Comparison of ENCODE assay signal across 8 cellular contexts in genomic region chr11:82900277-82901164, GRCh38. TPM values are rescaled to one million over a fixed set of nuclear protein-coding genes. Genes with fewer than 3 reads are reported as not detected.
DNase-seq lines count a peak whose midpoint lies in the region; ATAC-seq and TF ChIP-seq lines count a peak whose summit lies in the region.

PRCP (minus strand) TSS chr11:82900430; CDS start chr11:82900402, 28 bp downstream.

- H3K4me3 ChIP-seq in MM.1S (ENCODE audit: low read length) (peak within 1 kb of the TSS; percentile 72), neuron (ENCODE audit: low read length) (peak within 1 kb of the TSS; percentile 80), subcutaneous abdominal adipose tissue (ENCODE audit: low read depth in 1 of 5, low read length in 5 of 5) (peak within 1 kb of the TSS; percentile 76 to 99 (median 84))

- no peak within 1 kb of the TSS for H2BK12ac ChIP-seq in H9 (ENCODE audit: insufficient read length, low read depth, low read length)

- no peak within 1 kb of the TSS for H3K23ac ChIP-seq in H9 (ENCODE audit: insufficient read length, low read depth, low read length)

- H2BK5ac ChIP-seq in H9 (ENCODE audit: insufficient read length, low read length), result no peak within 1 kb of the TSS

- no peak within 1 kb of the TSS for H4K5ac ChIP-seq in H9 (ENCODE audit: insufficient read length, low read depth, low read length)

- no peaks in the 10 kb centered on the region for H3K9me2 ChIP-seq in MM.1S (replicated peaks; ENCODE audit: insufficient read depth, low read length)

- peaks cover 9% of the 10 kb centered on the region for H3F3A ChIP-seq in MM.1S (ENCODE audit: insufficient read depth, low read length)

- peak within 1 kb of the TSS; percentile 61 for H3K14ac ChIP-seq in H9 (ENCODE audit: insufficient read depth, low read length)

- H3T11ph ChIP-seq in H9 (ENCODE audit: low read length), result no peak within 1 kb of the TSS

- TF ChIP-seq CTCF in H9 (conservative IDR thresholded peaks at IDR 0.05) (no peak; the same call in 2 of the 3 replicates), MM.1S (IDR thresholded peaks at IDR 0.05; ENCODE audit: low read length) (no peak), foreskin keratinocyte (conservative IDR thresholded peaks at IDR 0.05) (peak; percentile 7)

- H4K91ac ChIP-seq in H9 (ENCODE audit: insufficient read length, low read depth, low read length), result no peak within 1 kb of the TSS

- no peak within 1 kb of the TSS for H3K56ac ChIP-seq in H9 (ENCODE audit: insufficient read length, low read depth, low read length)

- H3K36me3 Mint-ChIP-seq in H9 (ENCODE audit: insufficient read depth in 1 of 3, low read depth in 3 of 3), result 0 out of 7 replicates have a peak, but pooled peaks cover 0 to 2% (median 2%) of the 10 kb centered on the region in 3 experiments

- H3K4me1 Mint-ChIP-seq in H9, result peaks cover 21 to 24% of the 10 kb centered on the region in 2 experiments

- no peak within 1 kb of the TSS for H2AK5ac ChIP-seq in H9 (ENCODE audit: insufficient read length, low read length)

- no peak within 1 kb of the TSS for H3K4ac ChIP-seq in H9 (ENCODE audit: low read depth, low read length)

- H2BK15ac ChIP-seq in H9 (ENCODE audit: low read depth, low read length), result no peak within 1 kb of the TSS

- 0 out of 2 replicates have a peak, but pooled peaks cover 8% of the 10 kb centered on the region for H3K4me1 ChIP-seq in ES-I3 (ENCODE audit: insufficient read depth, low read length)
- peaks cover 3% of the 10 kb centered on the region; the same call in 1 of the 2 replicates for H3K4me1 ChIP-seq in H9 (ENCODE audit: insufficient read depth, low read length)
- H3K4me1 ChIP-seq in MM.1S (ENCODE audit: low read length), result peaks cover 22% of the 10 kb centered on the region
- peaks cover 5% of the 10 kb centered on the region for H3K4me1 ChIP-seq in foreskin keratinocyte
- H3K4me1 ChIP-seq in neuron (ENCODE audit: insufficient read depth, low read length), result peaks cover 23% of the 10 kb centered on the region
- H3K4me1 ChIP-seq in subcutaneous abdominal adipose tissue (ENCODE audit: control insufficient read depth in 5 of 5, insufficient read depth in 5 of 5, low read length in 5 of 5), result peaks cover 3 to 49% (median 37%) of the 10 kb centered on the region in 5 donors

- H3K27ac ChIP-seq in H9 (ENCODE audit: insufficient read length, low read depth, low read length) (no peak within 1 kb of the TSS), MM.1S (ENCODE audit: low read length) (peak within 1 kb of the TSS; percentile 82), foreskin keratinocyte (peak within 1 kb of the TSS; percentile 56), subcutaneous abdominal adipose tissue (ENCODE audit: low read depth, low read length) (peak within 1 kb of the TSS; percentile 85)

- H2BK120ac ChIP-seq in H9 (ENCODE audit: low read depth, low read length, poor library complexity, severe bottlenecking), result no peak within 1 kb of the TSS

- H3K9ac ChIP-seq in ES-I3 (ENCODE audit: low read depth, low read length) (peak within 1 kb of the TSS; percentile 75), H9 (ENCODE audit: extremely low read depth, insufficient read length, low read length) (peak within 1 kb of the TSS; percentile 72), MM.1S (ENCODE audit: low read length) (peak within 1 kb of the TSS; percentile 81), subcutaneous abdominal adipose tissue (ENCODE audit: low read length in 5 of 5) (peak within 1 kb of the TSS; percentile 83 to 96 (median 91))

- H3K36me3 ChIP-seq in ES-I3 (ENCODE audit: insufficient read depth, low read length) (no peaks in the 10 kb centered on the region), MM.1S (replicated peaks; ENCODE audit: insufficient read depth, low read length) (no peaks in the 10 kb centered on the region), neuron (ENCODE audit: insufficient read depth, low read length) (no peaks in the 10 kb centered on the region), subcutaneous abdominal adipose tissue (ENCODE audit: control insufficient read depth in 5 of 5, insufficient read depth in 5 of 5, low read length in 5 of 5) (no peaks in the 10 kb centered on the region)

- H3K9me3 ChIP-seq in ES-I3 (ENCODE audit: control insufficient read depth, insufficient read depth, low read length), result no peaks in the 10 kb centered on the region
- no peaks in the 10 kb centered on the region for H3K9me3 ChIP-seq in H9 (ENCODE audit: control insufficient read depth, low read depth, low read length)
- no peaks in the 10 kb centered on the region for H3K9me3 ChIP-seq in MM.1S (replicated peaks; ENCODE audit: insufficient read depth, low read length)
- H3K9me3 ChIP-seq in neuron (ENCODE audit: low read length), result no peaks in the 10 kb centered on the region
- no peaks in the 10 kb centered on the region for H3K9me3 ChIP-seq in subcutaneous abdominal adipose tissue (ENCODE audit: control insufficient read depth in 5 of 5, low read length in 5 of 5)

- H3K79me2 ChIP-seq in H9 (ENCODE audit: insufficient read depth, low read length) (peaks cover 11% of the 10 kb centered on the region; the same call in 1 of the 2 replicates), MM.1S (ENCODE audit: low read length) (peaks cover 49% of the 10 kb centered on the region)

- H3K9me3 Mint-ChIP-seq in H9, result no peaks in the 10 kb centered on the region

- peak within 1 kb of the TSS; percentile 84 for H3K18ac ChIP-seq in H9 (ENCODE audit: insufficient read length, low read depth, low read length)

- no peak within 1 kb of the TSS for H2BK20ac ChIP-seq in H9 (ENCODE audit: low read depth, low read length, poor library complexity, severe bottlenecking)

- DNase-seq in H9 (peak; percentile 97), MM.1S (peak; percentile 92), SIG-M5 treated with dmso at 0.1 percent for 504 hours (lab: John Stamatoyannopoulos, UW; ENCODE audit: unreplicated experiment) (peak; percentile 88), foreskin keratinocyte (peak; percentile 71 to 84)
- DNase-seq in activated gamma-delta T cell treated with anti-CD3 and anti-CD28 coated beads, Interleukin-2, amount 50 U/mL, for 16 hours (ENCODE audit: low read depth), result peak; percentile 92

- WGBS in H9 (ENCODE audit: extremely low coverage, insufficient read length, low lambda C conversion rate), result no CpG with 5 or more reads among the region's 40 CpGs

- H4K8ac ChIP-seq in H9 (replicated peaks; ENCODE audit: insufficient read length, low read depth, low read length), result no peak within 1 kb of the TSS

- H3K27me3 Mint-ChIP-seq in H9 (ENCODE audit: low read depth), result no peaks in the 10 kb centered on the region

- H3K4me3 Mint-ChIP-seq in H9, result peak within 1 kb of the TSS; percentile 92 to 99

- H3K23me2 ChIP-seq in H9 (ENCODE audit: insufficient read length, low read depth, low read length, poor library complexity, severe bottlenecking), result peaks cover 16% of the 10 kb centered on the region

- H3K4me2 ChIP-seq in H9 (ENCODE audit: insufficient read depth, insufficient read length, low read length) (peak within 1 kb of the TSS; percentile 90), MM.1S (ENCODE audit: low read depth, low read length) (peak within 1 kb of the TSS; percentile 97)

- ATAC-seq in foreskin keratinocyte, result peak; percentile 88

- H3K79me1 ChIP-seq in H9 (ENCODE audit: insufficient read depth, low read depth, low read length, poor library complexity, severe bottlenecking), result no peaks in the 10 kb centered on the region

- H3K27me3 ChIP-seq in H9 (ENCODE audit: insufficient read depth, low read length) (no peaks in the 10 kb centered on the region), MM.1S (replicated peaks; ENCODE audit: insufficient read depth, low read length) (no peaks in the 10 kb centered on the region), foreskin keratinocyte (no peaks in the 10 kb centered on the region), neuron (ENCODE audit: insufficient read depth, low read length) (no peaks in the 10 kb centered on the region), subcutaneous abdominal adipose tissue (ENCODE audit: control insufficient read depth in 5 of 5, insufficient read depth in 4 of 5, low read length in 5 of 5) (no peaks in the 10 kb centered on the region)

- H4K20me1 ChIP-seq in H9 (ENCODE audit: control insufficient read depth, insufficient read depth, insufficient read length) (no peaks in the 10 kb centered on the region), MM.1S (ENCODE audit: insufficient read depth, low read length) (no peaks in the 10 kb centered on the region)

- H2AFZ ChIP-seq in H9 (ENCODE audit: low read length) (peak within 1 kb of the TSS; percentile 63), MM.1S (ENCODE audit: low read length) (peak within 1 kb of the TSS; percentile 97), neuron (ENCODE audit: low read depth, low read length) (peak within 1 kb of the TSS; percentile 92)

- peak within 1 kb of the TSS; percentile 97 to 99 (median 97) for H3K27ac Mint-ChIP-seq in H9

RNA-seq across cellular contexts. Expression of gene PRCP, which starts in this region (rescaled TPM):
- 56.2 and 56.7 TPM in 2 replicates for total RNA-seq in H9 (2021)
- total RNA-seq in foreskin keratinocyte, result 24.2 and 28.8 TPM in 2 replicates
- polyA plus RNA-seq in foreskin keratinocyte, result 21.4 and 29.2 TPM in 2 replicates
